ENCODE assay signal across 11 cellular contexts in genomic region chr22:17980013-17980510, GRCh38. TPM values are rescaled to one million over a fixed set of nuclear protein-coding genes. Genes with fewer than 3 reads are reported as not detected.
DNase-seq lines count a peak whose midpoint lies in the region; ATAC-seq and TF ChIP-seq lines count a peak whose summit lies in the region.
"Had no signal": no experiment of that assay in that cellular context is flagged by ENCODE, and none has a peak within 500 bp of the region (broad histone marks: within the 10 kb centered on the region; RNA-seq: fewer than 3 reads in every experiment).

No MANE protein-coding gene starts in this region.

- H3K27ac Mint-ChIP-seq in activated B cell treated with CpG ODN at 0.5 μM for 24 hours = peak overlapping the region; percentile 76
- H3K27ac Mint-ChIP-seq in HFFc6 = no peak overlapping the region
- H3K27ac Mint-ChIP-seq: neural progenitor cell had no signal

- H3K27ac ChIP-seq in substantia nigra (ENCODE audit: low read depth, low read length, poor library complexity, severe bottlenecking) = peak overlapping the region; percentile 35
- H3K27ac ChIP-seq: body of pancreas, neural progenitor cell had no signal

- ATAC-seq in Right ventricle myocardium inferior (peak; percentile 23), Right ventricle myocardium superior (ENCODE audit: poor library complexity) (no peak), activated B cell treated with CpG ODN at 0.5 μM for 24 hours (ENCODE audit: low read depth) (no peak), left colon (peak; percentile 2)

- H3K27me3 Mint-ChIP-seq in activated B cell treated with CpG ODN at 0.5 μM for 24 hours = no peaks in the 10 kb centered on the region
- H3K27me3 Mint-ChIP-seq in HFFc6 (ENCODE audit: insufficient read depth) = no peaks in the 10 kb centered on the region

- DNase-seq in Right ventricle myocardium inferior (ENCODE audit: missing footprints) (no peak), Right ventricle myocardium superior (no peak), activated B cell treated with CpG ODN at 0.5 μM for 24 hours (no peak), left colon (no peak), substantia nigra (lab: John Stamatoyannopoulos, UW) (no peak), HFFc6 (no peak)
- no peak for DNase-seq in stimulated activated CD8-positive, alpha-beta memory T cell treated with anti-CD3 and anti-CD28 coated beads, Interleukin-4, amount 100 ng/mL, for 48 hours
- no peak for DNase-seq in activated CD8-positive, alpha-beta memory T cell treated with anti-CD3 and anti-CD28 coated beads, Interleukin-2, amount 50 U/mL, for 4 hours
- DNase-seq: NCI-H1105 treated with DMSO at 0.1 percent for 48 hours had no signal

- H3K4me1 Mint-ChIP-seq in activated B cell treated with CpG ODN at 0.5 μM for 24 hours (peaks cover 84% of the 10 kb centered on the region), HFFc6 (ENCODE audit: low read depth) (peaks cover 21% of the 10 kb centered on the region)

- TF ChIP-seq CTCF in activated B cell treated with CpG ODN at 0.5 μM for 24 hours (IDR thresholded peaks at IDR 0.05) (no peak), HFFc6 (IDR thresholded peaks at IDR 0.05) (no peak)

- intact Hi-C loops in Right ventricle myocardium inferior (cut with DNase I) (no loop called here), Right ventricle myocardium superior (cut with DNase I) (loop anchor here (10.0 kb wide), 1 partner anchor 95 kb away; the partner anchor contains the start of gene PEX26), activated B cell treated with CpG ODN at 0.5 μM for 24 hours (cut with micrococcal nuclease) (loop anchor here (2.0 to 5.0 kb wide), 3 partner anchors 15 to 43 kb away; partner anchors contain the start of gene MICAL3), left colon (cut with DNase I, micrococcal nuclease) (no loop called here)

- POLR2A ChIA-PET in activated B cell treated with CpG ODN at 0.5 μM for 24 hours (lab: Charles Lee) = interaction anchor here (0.8 to 1.4 kb wide), 5 partner anchors 16 to 25 kb away, joined by 4 to 7 read pairs (median 6); no protein-coding TSS in a partner anchor

- CTCF ChIA-PET in activated B cell treated with CpG ODN at 0.5 μM for 24 hours (lab: Charles Lee) = no interaction called here

- peak overlapping the region; percentile 68 for H3K4me3 Mint-ChIP-seq in activated B cell treated with CpG ODN at 0.5 μM for 24 hours
- no peak overlapping the region for H3K4me3 Mint-ChIP-seq in HFFc6

- peaks cover 19% of the 10 kb centered on the region for H3K36me3 Mint-ChIP-seq in activated B cell treated with CpG ODN at 0.5 μM for 24 hours (ENCODE audit: low read depth)
- H3K36me3 Mint-ChIP-seq in HFFc6 (ENCODE audit: low read depth) = peaks cover 8% of the 10 kb centered on the region; the same call in 1 of the 2 replicates
- H3K36me3 Mint-ChIP-seq: neural progenitor cell had no signal

- no peaks in the 10 kb centered on the region for H3K9me3 Mint-ChIP-seq in activated B cell treated with CpG ODN at 0.5 μM for 24 hours
- no peaks in the 10 kb centered on the region for H3K9me3 Mint-ChIP-seq in HFFc6

RNA-seq across cellular contexts. Expression of gene MICAL3, which starts 44.3 kb away (rescaled TPM):
- total RNA-seq in Right ventricle myocardium inferior (85.7 TPM), Right ventricle myocardium superior (78.9 TPM), activated B cell treated with CpG ODN at 0.5 μM for 24 hours (232 and 257 TPM in 2 replicates), left colon (100 to 1,000 TPM in 1 of 2 donors, 10 to 100 TPM in 1; 93.6 to 114 TPM)
- total RNA-seq in HFFc6 (2021; fragmentation: NEBNext Ultra II Directional; extraction: Animal tissue kit (Norgen Biotek cat#: 25700)) = 10 to 100 TPM; 38.6 to 44.1 (median 39.7) TPM

Comparison
In these comparisons a context has a peak if more than half of its experiments do, and no peak if none do; other contexts are left out.
1. ATAC-seq: peak in Right ventricle myocardium inferior (single experiment) and left colon (single experiment); none in Right ventricle myocardium superior (single experiment) and activated B cell treated with CpG ODN at 0.5 μM for 24 hours (single experiment).
2. intact Hi-C loops: an anchor here in Right ventricle myocardium superior (10.0 kb wide) and activated B cell treated with CpG ODN at 0.5 μM for 24 hours (2.0 to 5.0 kb wide); none called in Right ventricle myocardium inferior and left colon.